Comparison of ENCODE assay signal across 23 cellular contexts in the genomic region with DNA sequence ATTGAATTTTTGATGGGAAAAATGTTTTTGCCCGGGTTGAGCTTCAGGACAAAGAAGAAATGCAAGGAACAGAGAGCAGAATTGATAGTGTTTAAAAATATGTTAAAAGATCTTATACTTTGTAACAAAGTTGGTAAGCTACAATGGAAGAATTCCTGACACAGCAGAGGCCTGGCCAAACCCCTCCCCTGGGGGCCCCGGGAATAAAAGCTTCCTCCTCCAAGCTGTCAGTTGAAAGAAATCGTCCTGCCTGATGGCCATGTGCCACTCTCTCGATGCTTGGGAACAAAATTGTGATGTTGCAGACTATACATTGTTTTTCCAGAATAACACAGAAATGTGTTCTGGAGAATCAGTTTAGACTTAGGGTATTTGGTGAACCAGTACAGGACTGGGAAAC. TPM values are rescaled to one million over a fixed set of nuclear protein-coding genes. Genes with fewer than 3 reads are reported as not detected.
DNase-seq lines count a peak whose midpoint lies in the region; ATAC-seq and TF ChIP-seq lines count a peak whose summit lies in the region.
"Had no signal": no experiment of that assay in that cellular context is flagged by ENCODE, and none has a peak within 500 bp of the region (broad histone marks: within the 10 kb centered on the region; RNA-seq: fewer than 3 reads in every experiment).

No MANE protein-coding gene starts in this region.

- H3K36me3 ChIP-seq in neural progenitor cell (no peaks in the 10 kb centered on the region), colonic mucosa (no peaks in the 10 kb centered on the region)
- H3K36me3 ChIP-seq: HAP-1, MG63 had no signal

- peak; percentile 53 to 66 for ATAC-seq in left cardiac atrium
- ATAC-seq in T-cell (replicated peaks in 1 of 4) = no peak
- ATAC-seq: CD8-positive, alpha-beta T cell had no signal

- H3K4me1 Mint-ChIP-seq in activated CD4-positive, alpha-beta T cell treated with anti-CD3 and anti-CD28 coated beads, Interleukin-2, amount 10 ng/mL, durations not matched to agents 24 days and 14 days = no peaks in the 10 kb centered on the region
- peaks cover 52% of the 10 kb centered on the region for H3K4me1 Mint-ChIP-seq in neural progenitor cell
- peaks cover 0 to 12% (median 0%) of the 10 kb centered on the region in 3 donors for H3K4me1 Mint-ChIP-seq in T-cell
- H3K4me1 Mint-ChIP-seq: B cell had no signal

- no peaks in the 10 kb centered on the region for H4K20me1 ChIP-seq in neural progenitor cell (ENCODE audit: low read depth)

- CTCF ChIA-PET in T-cell (lab: Charles Lee) = interaction anchor here in 1 of 2 donors (0.7 kb wide), 1 partner anchor 127 kb away, joined by 7 read pairs; no protein-coding TSS in a partner anchor

- H3K27me3 ChIP-seq in neural progenitor cell (no peaks in the 10 kb centered on the region), colonic mucosa (no peaks in the 10 kb centered on the region)

- no peak overlapping the region for H2AFZ ChIP-seq in neural progenitor cell (replicated peaks)
- H2AFZ ChIP-seq: GM23248 had no signal

- H3F3A ChIP-seq in neural progenitor cell (ENCODE audit: low read depth) = peaks cover 9% of the 10 kb centered on the region

- no peaks in the 10 kb centered on the region for H3K9me3 ChIP-seq in neural progenitor cell (ENCODE audit: low read depth)
- H3K9me3 ChIP-seq in colonic mucosa = no peaks in the 10 kb centered on the region
- H3K9me3 ChIP-seq: Caco-2, HAP-1 had no signal

- no peak overlapping the region for H3K9ac ChIP-seq in neural progenitor cell
- no peak overlapping the region for H3K9ac ChIP-seq in colonic mucosa (ENCODE audit: low read depth in 2 of 2, low read length in 2 of 2)
- H3K9ac ChIP-seq: GM23248 had no signal

- H3K4me3 ChIP-seq in neural progenitor cell (no peak overlapping the region), colonic mucosa (no peak overlapping the region)
- H3K4me3 ChIP-seq: GM23248, HAP-1, MG63 had no signal

- H3K36me3 Mint-ChIP-seq in activated CD4-positive, alpha-beta T cell treated with anti-CD3 and anti-CD28 coated beads, Interleukin-2, amount 10 ng/mL, durations not matched to agents 24 days and 14 days (ENCODE audit: low read depth) = no peaks in the 10 kb centered on the region
- H3K36me3 Mint-ChIP-seq in neural progenitor cell (no peaks in the 10 kb centered on the region), T-cell (no peaks in the 10 kb centered on the region)
- H3K36me3 Mint-ChIP-seq: CD8-positive, alpha-beta T cell had no signal

- TF ChIP-seq CTCF in neural progenitor cell (IDR thresholded peaks at IDR 0.05) (no peak), colonic mucosa (IDR thresholded peaks at IDR 0.05) (no peak)

- peaks cover 13% of the 10 kb centered on the region for H3K27me3 Mint-ChIP-seq in activated CD4-positive, alpha-beta T cell treated with anti-CD3 and anti-CD28 coated beads, Interleukin-2, amount 10 ng/mL, durations not matched to agents 24 days and 14 days
- H3K27me3 Mint-ChIP-seq in neural progenitor cell (ENCODE audit: insufficient read depth, low read depth) (peaks cover 2% of the 10 kb centered on the region), T-cell (peaks cover 0 to 6% of the 10 kb centered on the region in 2 donors)

- H3K4me1 ChIP-seq in neural progenitor cell = peaks cover 43% of the 10 kb centered on the region
- H3K4me1 ChIP-seq in colonic mucosa = no peaks in the 10 kb centered on the region
- H3K4me1 ChIP-seq: HAP-1 had no signal

- peak; percentile 37 for DNase-seq in activated CD4-positive, alpha-beta T cell treated with anti-CD3 and anti-CD28 coated beads, Interleukin-2, amount 10 ng/mL, durations not matched to agents 24 days and 14 days
- DNase-seq in activated CD4-positive, alpha-beta T cell treated with anti-CD3 and anti-CD28 coated beads, Interleukin-2, amount 50 U/mL, for 1 hour = no peak
- no peak for DNase-seq in left cardiac atrium
- peak; percentile 45 for DNase-seq in neural progenitor cell (ENCODE audit: low spot score)
- DNase-seq in activated naive CD4-positive, alpha-beta T cell treated with Interleukin-2 at 50 U/mL for 16 hours = no peak
- no peak for DNase-seq in T-cell
- DNase-seq in colonic mucosa = no peak
- DNase-seq: Caco-2; CD8-positive, alpha-beta T cell; GM23248; HFFc6; IMR-90; KG1; MG63; NCI-H2029 treated with DMSO at 0.1 percent for 48 hours; NCI-H2227 treated with DMSO at 0.1 percent for 48 hours; NCI-H69; RPMI8226; SIG-M5 had no signal

- H3K27ac ChIP-seq in neural progenitor cell (no peak overlapping the region), colonic mucosa (no peak overlapping the region)
- H3K27ac ChIP-seq: 22Rv1, C4-2B, GM23248 had no signal

- peaks cover 4% of the 10 kb centered on the region for H3K9me3 Mint-ChIP-seq in activated CD4-positive, alpha-beta T cell treated with anti-CD3 and anti-CD28 coated beads, Interleukin-2, amount 10 ng/mL, durations not matched to agents 24 days and 14 days
- peaks cover 14% of the 10 kb centered on the region for H3K9me3 Mint-ChIP-seq in neural progenitor cell
- peaks cover 0 to 8% (median 3%) of the 10 kb centered on the region in 3 donors for H3K9me3 Mint-ChIP-seq in T-cell

- H3K4me2 ChIP-seq in neural progenitor cell = peak overlapping the region; percentile 49

- no peak overlapping the region for H3K27ac Mint-ChIP-seq in activated CD4-positive, alpha-beta T cell treated with anti-CD3 and anti-CD28 coated beads, Interleukin-2, amount 10 ng/mL, durations not matched to agents 24 days and 14 days
- no peak overlapping the region for H3K27ac Mint-ChIP-seq in neural progenitor cell
- no peak overlapping the region for H3K27ac Mint-ChIP-seq in T-cell
- H3K27ac Mint-ChIP-seq: B cell; CD8-positive, alpha-beta T cell; HFFc6 had no signal

- intact Hi-C loops in activated CD4-positive, alpha-beta T cell treated with anti-CD3 and anti-CD28 coated beads, Interleukin-2, amount 10 ng/mL, durations not matched to agents 24 days and 14 days (cut with micrococcal nuclease) = no loop called here
- intact Hi-C loops in left cardiac atrium (cut with DNase I) (no loop called here), colonic mucosa (cut with DNase I) (no loop called here)

- no peaks in the 10 kb centered on the region for H3K79me2 ChIP-seq in neural progenitor cell (ENCODE audit: low read depth)

- POLR2A ChIA-PET in T-cell (lab: Charles Lee) = no interaction called here

- no peak overlapping the region for H3K4me3 Mint-ChIP-seq in activated CD4-positive, alpha-beta T cell treated with anti-CD3 and anti-CD28 coated beads, Interleukin-2, amount 10 ng/mL, durations not matched to agents 24 days and 14 days
- H3K4me3 Mint-ChIP-seq in neural progenitor cell = no peak overlapping the region
- H3K4me3 Mint-ChIP-seq in T-cell = no peak overlapping the region
- H3K4me3 Mint-ChIP-seq: B cell; CD8-positive, alpha-beta T cell; HFFc6 had no signal

RNA-seq across cellular contexts. Expression of gene TOX2, which starts 14.2 kb away (rescaled TPM):
- total RNA-seq in activated CD4-positive, alpha-beta T cell treated with anti-CD3 and anti-CD28 coated beads, Interleukin-2, amount 10 ng/mL, durations not matched to agents 24 days and 14 days = 1.4 and 2.6 TPM in 2 replicates
- total RNA-seq in left cardiac atrium (1 to 10 TPM in 1 of 2 donors, under 1 TPM in 1; 0.73 to 1.6 TPM), neural progenitor cell (ENCODE audit: low replicate concordance) (1.8 TPM in 1 of 2 replicates, not detected in the other), T-cell (1 to 10 TPM in 4 of 5 donors, under 1 TPM in 1; 0.38 to 3.0 (median 1.6) TPM), colonic mucosa (1 to 10 TPM; 4.0 to 6.1 TPM)
- total RNA-seq: Caco-2 had no signal

Comparison
In these comparisons a context has a peak if more than half of its experiments do, and no peak if none do; other contexts are left out.
1. DNase-seq: peak in activated CD4-positive, alpha-beta T cell treated with anti-CD3 and anti-CD28 coated beads, Interleukin-2, amount 10 ng/mL, durations not matched to agents 24 days and 14 days (single experiment) and neural progenitor cell (single experiment); none in activated CD4-positive, alpha-beta T cell treated with anti-CD3 and anti-CD28 coated beads, Interleukin-2, amount 50 U/mL, for 1 hour (single experiment), left cardiac atrium (single experiment), activated naive CD4-positive, alpha-beta T cell treated with Interleukin-2 at 50 U/mL for 16 hours (single experiment), T-cell (0 of 34) and colonic mucosa (single experiment).
2. ATAC-seq: peak in left cardiac atrium (2 of 2); none in T-cell (0 of 4).